ENCODE assay signal across 20 cellular contexts in the genomic region with DNA sequence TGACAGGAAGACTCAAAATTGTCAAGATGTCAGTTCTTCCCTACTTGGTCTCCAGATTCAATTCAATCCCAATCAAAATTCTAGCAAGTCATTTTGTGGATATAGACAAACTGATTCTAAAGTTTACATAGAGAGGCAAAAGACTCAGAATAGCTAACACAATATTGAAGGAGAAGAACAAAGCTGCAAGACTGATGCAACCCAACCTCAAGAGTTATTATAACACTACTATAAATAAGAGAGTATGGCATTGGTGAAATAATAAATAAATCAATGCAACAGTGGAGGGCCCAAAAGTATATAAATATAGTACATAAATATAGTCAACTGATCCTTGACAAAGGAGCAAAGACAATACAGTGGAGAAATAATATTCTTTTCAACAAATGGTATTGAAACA.
"Had no signal": no experiment of that assay in that cellular context is flagged by ENCODE, and none has a peak within 500 bp of the region (broad histone marks: within the 10 kb centered on the region; RNA-seq: fewer than 3 reads in every experiment).

No MANE protein-coding gene starts in this region.

- H3K4me1 ChIP-seq: esophagus muscularis mucosa, lower lobe of right lung, right lobe of liver, suprapubic skin, transverse colon, vagina had no signal

- H3K4me1 Mint-ChIP-seq: natural killer cell; stimulated activated naive CD8-positive, alpha-beta T cell treated with anti-CD3 and anti-CD28 coated beads, Interleukin-15, amount 100 ng/mL, for 72 hours had no signal

- H3K27me3 Mint-ChIP-seq: dendritic cell treated with granulocyte-macrophage colony-stimulating factor and Interleukin-4, amounts not matched to agents 40 ng/mL and 50 ng/mL, for 4 days; stimulated activated naive CD8-positive, alpha-beta T cell treated with anti-CD3 and anti-CD28 coated beads, Interleukin-15, amount 100 ng/mL, for 72 hours had no signal

- H3K4me2 ChIP-seq: smooth muscle cell had no signal

- H3K9me3 Mint-ChIP-seq: dendritic cell treated with granulocyte-macrophage colony-stimulating factor and Interleukin-4, amounts not matched to agents 40 ng/mL and 50 ng/mL, for 4 days; natural killer cell; stimulated activated naive CD8-positive, alpha-beta T cell treated with anti-CD3 and anti-CD28 coated beads, Interleukin-15, amount 100 ng/mL, for 72 hours had no signal

- H3K4me3 ChIP-seq: esophagus muscularis mucosa, lower lobe of right lung, ovary, right lobe of liver, smooth muscle cell, suprapubic skin, transverse colon, vagina had no signal

- DNase-seq: effector CD8-positive, alpha-beta T cell; hypothalamus; left ventricle myocardium superior; lower lobe of right lung; natural killer cell; occipital lobe; ovary; right lobe of liver; stimulated activated CD4-positive, alpha-beta T cell treated with anti-CD3 and anti-CD28 coated beads, Interleukin-12 subunit alpha, Interleukin-12 subunit beta, amount 100 ng/mL, for 4 hours; stimulated activated CD4-positive, alpha-beta T cell treated with anti-CD3 and anti-CD28 coated beads, Interleukin-1b, Interleukin-23, amount 100 ng/mL, for 48 hours; stimulated activated CD4-positive, alpha-beta T cell treated with anti-CD3 and anti-CD28 coated beads, Interleukin-4, amount 100 ng/mL, for 1 hour; stimulated activated CD8-positive, alpha-beta memory T cell treated with anti-CD3 and anti-CD28 coated beads, Interleukin-4, amount 100 ng/mL, for 48 hours; stimulated activated naive CD4-positive, alpha-beta T cell; stimulated activated naive CD8-positive, alpha-beta T cell treated with anti-CD3 and anti-CD28 coated beads, Interleukin-15, amount 100 ng/mL, for 72 hours; transverse colon had no signal

- H3K36me3 Mint-ChIP-seq: natural killer cell had no signal

- H3K27me3 ChIP-seq: esophagus muscularis mucosa, ovary, right lobe of liver, suprapubic skin, transverse colon, vagina had no signal

- H3K9me3 ChIP-seq: esophagus muscularis mucosa, lower lobe of right lung, ovary, right lobe of liver, suprapubic skin, transverse colon, vagina had no signal

- H3K27ac ChIP-seq: esophagus muscularis mucosa, lower lobe of right lung, ovary, right lobe of liver, suprapubic skin, transverse colon, vagina had no signal

- H3K36me3 ChIP-seq: ovary, transverse colon, vagina had no signal

- H3K4me3 Mint-ChIP-seq: dendritic cell treated with granulocyte-macrophage colony-stimulating factor and Interleukin-4, amounts not matched to agents 40 ng/mL and 50 ng/mL, for 4 days; natural killer cell; stimulated activated naive CD8-positive, alpha-beta T cell treated with anti-CD3 and anti-CD28 coated beads, Interleukin-15, amount 100 ng/mL, for 72 hours had no signal

- ATAC-seq: left ventricle myocardium superior; lower lobe of right lung; natural killer cell; right lobe of liver; stimulated activated naive CD8-positive, alpha-beta T cell treated with anti-CD3 and anti-CD28 coated beads, Interleukin-15, amount 100 ng/mL, for 72 hours had no signal

- H3K27ac Mint-ChIP-seq: dendritic cell treated with granulocyte-macrophage colony-stimulating factor and Interleukin-4, amounts not matched to agents 40 ng/mL and 50 ng/mL, for 4 days; stimulated activated naive CD8-positive, alpha-beta T cell treated with anti-CD3 and anti-CD28 coated beads, Interleukin-15, amount 100 ng/mL, for 72 hours had no signal
